15 cellular contexts compared by ENCODE assay signal in the genomic region with DNA sequence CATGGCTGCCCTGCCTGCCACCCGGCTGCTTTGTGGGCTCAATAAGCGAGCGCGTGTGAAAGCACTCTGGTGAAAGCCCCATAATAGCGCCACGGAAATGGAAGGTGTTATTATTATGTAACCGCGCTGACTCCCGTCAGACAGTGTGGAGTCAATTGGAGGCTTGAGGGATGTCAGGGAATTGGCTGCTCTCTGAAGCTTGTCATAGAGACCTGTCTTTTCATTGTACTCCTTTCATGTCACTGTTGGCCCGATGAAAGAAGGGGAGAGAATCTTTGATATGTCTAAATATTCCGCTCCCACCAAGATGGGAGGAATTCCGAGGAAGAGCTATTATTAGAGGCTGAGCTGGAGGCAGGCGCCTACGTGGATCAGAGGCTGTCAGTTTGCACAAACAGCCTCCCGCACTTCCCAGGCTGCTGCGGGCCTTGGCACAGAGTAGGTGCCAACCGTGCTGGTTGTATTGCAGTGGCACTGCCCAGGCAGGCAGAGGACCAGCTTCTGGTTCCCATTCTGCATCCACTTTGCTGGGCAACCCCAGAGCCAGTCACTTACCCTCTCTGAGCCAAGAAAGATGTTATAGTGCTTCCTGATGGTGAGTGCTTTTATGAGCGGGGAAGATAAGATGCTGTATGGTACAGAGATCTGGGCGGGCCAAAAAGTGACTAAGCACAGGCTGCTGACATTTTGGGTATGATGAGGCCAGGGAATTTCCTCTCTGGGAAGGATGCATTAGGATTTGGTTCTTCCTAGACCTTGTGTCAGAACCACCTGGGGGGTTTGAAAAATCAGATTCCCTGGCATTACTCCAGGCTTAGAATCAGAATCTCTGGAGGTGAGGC.
"Had no signal": no experiment of that assay in that cellular context is flagged by ENCODE, and none has a peak within 500 bp of the region (broad histone marks: within the 10 kb centered on the region; RNA-seq: fewer than 3 reads in every experiment).

No MANE protein-coding gene starts in this region.

- H3K4me3 ChIP-seq: coronary artery, esophagus muscularis mucosa, stomach, testis, upper lobe of left lung had no signal

- DNase-seq: activated CD4-positive, alpha-beta T cell treated with anti-CD3 and anti-CD28 coated beads, Interleukin-2, amount 10 ng/mL, durations not matched to agents 7 days and 5 days; activated CD4-positive, CD25-positive, alpha-beta regulatory T cell; activated CD8-positive, alpha-beta memory T cell treated with anti-CD3 and anti-CD28 coated beads, Interleukin-2, amount 50 U/mL, for 48 hours; activated gamma-delta T cell; activated T-cell treated with anti-CD3 and anti-CD28 coated beads, Interleukin-2, amount 50 U/mL, for 72 hours; effector CD4-positive, alpha-beta T cell; foreskin fibroblast; stimulated activated CD4-positive, alpha-beta T cell treated with anti-CD3 and anti-CD28 coated beads, Interleukin-12 subunit alpha, Interleukin-12 subunit beta, amount 100 ng/mL, for 4 hours; stimulated activated CD4-positive, alpha-beta T cell treated with anti-CD3 and anti-CD28 coated beads, Interleukin-2, amount 100 ng/mL, for 24 hours; stomach; testis had no signal

- ATAC-seq: activated naive CD4-positive, alpha-beta T cell treated with anti-CD3 and anti-CD28 coated beads, Interleukin-2, amount 50 U/mL, for 72 hours; activated T-cell treated with anti-CD3 and anti-CD28 coated beads, Interleukin-2, amount 50 U/mL, for 72 hours had no signal
